In genomic region chr9:10112070-10112469, GRCh38 we compare ENCODE assay signal across 34 cellular contexts.
"Had no signal": no experiment of that assay in that cellular context is flagged by ENCODE, and none has a peak within 500 bp of the region (broad histone marks: within the 10 kb centered on the region; RNA-seq: fewer than 3 reads in every experiment).

No MANE protein-coding gene starts in this region.

- ATAC-seq: activated naive CD4-positive, alpha-beta T cell treated with anti-CD3 and anti-CD28 coated beads, Interleukin-2, amount 50 U/mL, for 72 hours; activated T-cell treated with anti-CD3 and anti-CD28 coated beads, Interleukin-2, amount 50 U/mL, for 4 hours; body of pancreas had no signal

- DNase-seq: activated B cell treated with CpG ODN at 0.5 μM for 24 hours; activated CD4-positive, alpha-beta memory T cell treated with anti-CD3 and anti-CD28 coated beads for 36 hours; activated CD4-positive, alpha-beta T cell treated with anti-CD3 and anti-CD28 coated beads for 4 hours; activated CD4-positive, alpha-beta T cell treated with anti-CD3 and anti-CD28 coated beads, Interleukin-2, amount 50 U/mL, for 1 hour; activated CD4-positive, CD25-positive, alpha-beta regulatory T cell treated with anti-CD3 and anti-CD28 coated beads, Interleukin-2, amount 50 U/mL, for 72 hours; activated CD8-positive, alpha-beta memory T cell treated with anti-CD3 and anti-CD28 coated beads, Interleukin-2, amount 50 U/mL, for 4 hours; activated gamma-delta T cell treated with Interleukin-2 at 50 U/mL for 16 hours; activated naive CD4-positive, alpha-beta T cell treated with anti-CD3 and anti-CD28 coated beads for 36 hours; activated T-cell treated with anti-CD3 and anti-CD28 coated beads for 4 hours; activated T-cell treated with anti-CD3 and anti-CD28 coated beads, Interleukin-2, amount 50 U/mL, for 4 hours; adrenal gland; body of pancreas; caudate nucleus; MM.1S; MV-4-11; NCI-H1092; NCI-H1417 treated with DMSO at 0.1 percent for 48 hours; NCI-H1694 treated with DMSO at 0.1 percent for 48 hours; NCI-H2029; NCI-H345; NCI-H510A treated with DMSO at 0.1 percent for 48 hours; NCI-H526 treated with DMSO at 0.1 percent for 48 hours; NK-92 treated with Interleukin-12 subunit alpha and Interleukin-12 subunit beta, amount 100 ng/mL, for 24 hours; PC-3; Peyer's patch; RPMI8226; SW 1271; T-helper 1 cell; T-helper 2 cell; T-helper 9 cell had no signal

- H3K27me3 ChIP-seq: adrenal gland, body of pancreas, breast epithelium, Peyer's patch had no signal

- H3K4me1 ChIP-seq: adrenal gland, body of pancreas, breast epithelium, Peyer's patch had no signal

- H3K27ac ChIP-seq: adrenal gland, body of pancreas, breast epithelium, KMS-11, Peyer's patch, VCaP had no signal
